Comparison of ENCODE assay signal across 10 cellular contexts in genomic region chr3:158768881-158769518, GRCh38. TPM values are rescaled to one million over a fixed set of nuclear protein-coding genes. Genes with fewer than 3 reads are reported as not detected.
DNase-seq lines count a peak whose midpoint lies in the region; ATAC-seq, FAIRE-seq and TF ChIP-seq lines count a peak whose summit lies in the region.
"Had no signal": no experiment of that assay in that cellular context is flagged by ENCODE, and none has a peak within 500 bp of the region (broad histone marks: within the 10 kb centered on the region; RNA-seq: fewer than 3 reads in every experiment).

No MANE protein-coding gene starts in this region.

- H3K27me3 ChIP-seq in GM23248 (replicated peaks; ENCODE audit: insufficient read depth) (no peaks in the 10 kb centered on the region), brain microvascular endothelial cell (replicated peaks) (no peaks in the 10 kb centered on the region), kidney epithelial cell (ENCODE audit: control insufficient read depth, insufficient read depth, low read length) (no peaks in the 10 kb centered on the region), small intestine (ENCODE audit: control insufficient read depth in 2 of 2, insufficient read depth in 2 of 2, low read length in 2 of 2) (no peaks in the 10 kb centered on the region)

- no peak overlapping the region for H2AFZ ChIP-seq in GM23248

- H3K36me3 ChIP-seq in GM23248 (ENCODE audit: low read depth): no peaks in the 10 kb centered on the region
- no peaks in the 10 kb centered on the region for H3K36me3 ChIP-seq in brain microvascular endothelial cell (replicated peaks)
- H3K36me3 ChIP-seq in kidney epithelial cell (ENCODE audit: control insufficient read depth, insufficient read depth, low read length): no peaks in the 10 kb centered on the region
- no peaks in the 10 kb centered on the region for H3K36me3 ChIP-seq in small intestine (ENCODE audit: control insufficient read depth in 2 of 2, insufficient read depth in 2 of 2, low read length in 2 of 2)

- no peaks in the 10 kb centered on the region for H4K20me1 ChIP-seq in GM23248 (ENCODE audit: insufficient read depth)

- 3% methylated on average over 8 of the region's 8 CpGs for WGBS in GM23248 (ENCODE audit: low coverage in 1 of 2, low lambda C conversion rate in 2 of 2, missing lambda C conversion rate in 2 of 2), 2 experiments
- 52 to 78% (median 65%) methylated on average over 8 of the region's 8 CpGs for WGBS in small intestine, 3 donors

- H3K4me2 ChIP-seq in GM23248 (ENCODE audit: unreplicated experiment): peak overlapping the region; percentile 68
- H3K4me2 ChIP-seq: KMS-11 had no signal

- H3K4me3 ChIP-seq in GM23248 (peak overlapping the region; percentile 50), brain microvascular endothelial cell (ENCODE audit: low read depth, low read length) (no peak overlapping the region), kidney epithelial cell (ENCODE audit: low read depth, low read length) (no peak overlapping the region), small intestine (ENCODE audit: low read depth in 1 of 2, low read length in 2 of 2) (no peak overlapping the region)

- FAIRE-seq in small intestine (lab: Jason Lieb, UNC) (no peak), frontal cortex (lab: Jason Lieb, UNC) (no peak)

- H3K79me2 ChIP-seq in GM23248 (ENCODE audit: insufficient read depth): no peaks in the 10 kb centered on the region

- peaks cover 29% of the 10 kb centered on the region for H3F3A ChIP-seq in GM23248 (ENCODE audit: insufficient read depth)

- H3K27ac ChIP-seq in GM23248: peak overlapping the region; percentile 50
- H3K27ac ChIP-seq in brain microvascular endothelial cell: peak overlapping the region; percentile 99
- H3K27ac ChIP-seq in small intestine (ENCODE audit: low read depth in 1 of 2, low read length in 1 of 2): peak overlapping the region in 1 of 2 donors; percentile 79
- H3K27ac ChIP-seq: KMS-11 had no signal

- DNase-seq in GM23248 (peak; percentile 93), brain microvascular endothelial cell (peak; percentile 94), kidney epithelial cell (ENCODE audit: low read depth) (peak; percentile 86), small intestine (peak; percentile 9), HuH-7.5 (ENCODE audit: low spot score) (no peak), superior temporal gyrus (ENCODE audit: extremely low spot score) (no peak), frontal cortex (ENCODE audit: low spot score in 2 of 2) (no peak)
- DNase-seq: naive B cell had no signal

- H3K9ac ChIP-seq in GM23248: peak overlapping the region; percentile 37
- H3K9ac ChIP-seq: KMS-11 had no signal

- no peak for TF ChIP-seq CTCF in brain microvascular endothelial cell (IDR thresholded peaks at IDR 0.05; ENCODE audit: low read depth, low read length, missing control alignments)
- TF ChIP-seq CTCF in kidney epithelial cell (IDR thresholded peaks at IDR 0.05; ENCODE audit: insufficient read depth, low read length, poor library complexity, severe bottlenecking): no peak

- peaks cover 30% of the 10 kb centered on the region for H3K4me1 ChIP-seq in GM23248 (ENCODE audit: insufficient read depth)
- no peaks in the 10 kb centered on the region for H3K4me1 ChIP-seq in small intestine (ENCODE audit: control insufficient read depth in 2 of 2, insufficient read depth in 1 of 2, low read depth in 1 of 2, low read length in 1 of 2)

- in situ Hi-C loops in GM23248 (cut with MboI): no loop called here
- in situ Hi-C loops in brain microvascular endothelial cell (cut with HindIII; ENCODE audit: low pct_ligation_motif_present, low sequenced_read_pairs): no loop called here

- H3K9me3 ChIP-seq in GM23248 (ENCODE audit: low read depth) (no peaks in the 10 kb centered on the region), small intestine (ENCODE audit: control insufficient read depth, low read depth) (no peaks in the 10 kb centered on the region)

- ATAC-seq in GM19395 (IDR thresholded peaks at IDR 0.05; ENCODE audit: unreplicated experiment): no peak

- H3K9me2 ChIP-seq in GM23248 (ENCODE audit: insufficient read depth): no peaks in the 10 kb centered on the region

RNA-seq across cellular contexts. Expression of gene MFSD1, which starts 32.9 kb away (rescaled TPM):
- 159 and 177 TPM in 2 replicates for total RNA-seq in GM23248 (2014; rRNA removed; shearing (Covaris generic))
- polyA plus RNA-seq in GM23248 (2016; fragmentation: Nextera tagmentation; extraction: Ambion mirVana) (92.0 and 100 TPM in 2 replicates), small intestine (10 to 100 TPM; 18.6 to 44.6 (median 21.6) TPM)
- total RNA-seq in kidney epithelial cell (55.8 and 61.0 TPM in 2 replicates), frontal cortex (34.6 TPM)

RNA-seq across cellular contexts. Expression of gene RARRES1, which starts 36.7 kb away (rescaled TPM):
- 1.3 and 1.7 TPM in 2 replicates for total RNA-seq in GM23248 (2014; rRNA removed; shearing (Covaris generic))
- polyA plus RNA-seq in GM23248 (2016; fragmentation: Nextera tagmentation; extraction: Ambion mirVana) (1.0 and 1.2 TPM in 2 replicates), small intestine (10 to 100 TPM in 1 of 3 donors, 1 to 10 TPM in 1, under 1 TPM in 1; 0.89 to 32.5 (median 1.4) TPM)
- total RNA-seq in kidney epithelial cell (5.3 and 6.9 TPM in 2 replicates), frontal cortex (4.5 TPM)

Comparison
In these comparisons a context has a peak if more than half of its experiments do, and no peak if none do; other contexts are left out.
1. DNase-seq: peak in GM23248 (single experiment), brain microvascular endothelial cell (single experiment), kidney epithelial cell (single experiment) and small intestine (single experiment); none in HuH-7.5 (single experiment), superior temporal gyrus (single experiment) and frontal cortex (0 of 2).